Comparison of ENCODE assay signal across 16 cellular contexts in the genomic region with DNA sequence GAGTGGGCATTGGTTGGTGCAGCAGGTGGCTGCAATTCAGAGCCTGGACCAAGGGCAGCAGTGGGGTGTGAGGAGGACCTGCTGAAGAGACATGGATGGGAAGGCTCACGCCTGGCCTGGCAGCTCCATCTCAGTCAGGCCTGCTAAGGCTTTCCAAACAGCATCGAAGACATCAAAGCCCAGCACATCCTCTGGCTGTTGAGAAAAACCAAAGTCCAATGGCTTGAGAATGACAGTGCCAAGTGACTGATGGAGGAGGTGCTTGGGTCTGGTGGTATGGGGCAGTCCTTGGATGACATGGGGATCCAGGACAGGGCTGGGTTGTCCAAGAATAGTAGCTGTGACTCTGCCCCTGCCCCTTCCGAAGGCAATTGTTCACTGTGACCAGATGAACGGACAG. TPM values are rescaled to one million over a fixed set of nuclear protein-coding genes. Genes with fewer than 3 reads are reported as not detected.
DNase-seq lines count a peak whose midpoint lies in the region; ATAC-seq lines count a peak whose summit lies in the region.
"Had no signal": no experiment of that assay in that cellular context is flagged by ENCODE, and none has a peak within 500 bp of the region (broad histone marks: within the 10 kb centered on the region; RNA-seq: fewer than 3 reads in every experiment).

No MANE protein-coding gene starts in this region.

- no peak overlapping the region for H3K4me2 ChIP-seq in neuronal stem cell (ENCODE audit: insufficient read depth, low read length, poor library complexity, severe bottlenecking)
- H3K4me2 ChIP-seq: A549, GM23338 had no signal

- no peak overlapping the region for H4K8ac ChIP-seq in neuronal stem cell (ENCODE audit: low read depth, low read length)

- H2AK5ac ChIP-seq in neuronal stem cell (ENCODE audit: low read depth, low read length), result peak overlapping the region; percentile 76

- no peaks in the 10 kb centered on the region for H3K79me1 ChIP-seq in neuronal stem cell (ENCODE audit: low read depth, low read length)

- no peak overlapping the region for H2BK5ac ChIP-seq in neuronal stem cell (ENCODE audit: low read length)

- H3K9ac ChIP-seq in neuronal stem cell (ENCODE audit: low read depth, low read length, poor library complexity), result no peak overlapping the region

- no peak overlapping the region for H2BK15ac ChIP-seq in neuronal stem cell (ENCODE audit: low read length)

- no peak overlapping the region for H3K27ac ChIP-seq in neuronal stem cell (replicated peaks; ENCODE audit: low read length)
- H3K27ac ChIP-seq: 22Rv1, A549 had no signal

- H3K4me3 ChIP-seq in neuronal stem cell (ENCODE audit: low read length in 2 of 2), result no peak overlapping the region
- H3K4me3 ChIP-seq: A549, GM23338 had no signal

- H2BK12ac ChIP-seq in neuronal stem cell (ENCODE audit: low read length), result no peak overlapping the region

- no peaks in the 10 kb centered on the region for H3K9me3 ChIP-seq in neuronal stem cell (replicated peaks in 1 of 2; ENCODE audit: control insufficient read depth in 2 of 2, insufficient read depth in 1 of 2, low read depth in 1 of 2, low read length in 2 of 2)
- H3K9me3 ChIP-seq: A549, BE2C, Caco-2 had no signal

- H3K4me1 ChIP-seq in neuronal stem cell (ENCODE audit: control insufficient read depth in 2 of 2, insufficient read depth in 1 of 2, low read depth in 1 of 2, low read length in 2 of 2), result no peaks in the 10 kb centered on the region
- H3K4me1 ChIP-seq: A549, BE2C, Caco-2 had no signal

- no peak overlapping the region for H4K91ac ChIP-seq in neuronal stem cell (ENCODE audit: low read depth, low read length, poor library complexity)

- no peak overlapping the region for H3K4ac ChIP-seq in neuronal stem cell (ENCODE audit: low read length)

- H3K36me3 ChIP-seq in neuronal stem cell (replicated peaks in 1 of 2; ENCODE audit: control insufficient read depth in 2 of 2, insufficient read depth in 2 of 2, low read length in 2 of 2), result no peaks in the 10 kb centered on the region
- H3K36me3 ChIP-seq: BE2C had no signal

- no peak overlapping the region for H3K23ac ChIP-seq in neuronal stem cell (ENCODE audit: low read depth, low read length, poor library complexity)

- H3K27me3 ChIP-seq in neuronal stem cell (ENCODE audit: control insufficient read depth in 3 of 3, insufficient read depth in 3 of 3, low read depth in 1 of 3, low read length in 3 of 3), result no peaks in the 10 kb centered on the region
- H3K27me3 ChIP-seq: BE2C had no signal

- ATAC-seq in left lobe of liver, result no peak
- ATAC-seq: A549, GM23338 had no signal

- DNase-seq in activated effector memory CD4-positive, alpha-beta T cell treated with anti-CD3 and anti-CD28 coated beads, Interleukin-2, amount 50 U/mL, for 16 hours, result peak; percentile 30
- DNase-seq in activated effector memory CD4-positive, alpha-beta T cell treated with Interleukin-2 at 50 U/mL for 16 hours, result no peak
- DNase-seq in left lobe of liver (ENCODE audit: low spot score) (peak; percentile 21), neuronal stem cell (ENCODE audit: low spot score) (no peak), SHP77 (lab: John Stamatoyannopoulos, UW) (no peak), AG08395 (ENCODE audit: low spot score) (no peak), COLO829 (ENCODE audit: low spot score) (no peak)
- DNase-seq: BE2C; C1 segment of cervical spinal cord; CD4-positive, CD25-positive, alpha-beta regulatory T cell; CD8-positive, alpha-beta memory T cell; HCEC 1CT had no signal

- H3K14ac ChIP-seq in neuronal stem cell (ENCODE audit: low read length), result no peak overlapping the region

- no peak overlapping the region for H2BK120ac ChIP-seq in neuronal stem cell (ENCODE audit: low read depth, low read length)

- WGBS in neuronal stem cell (ENCODE audit: extremely low coverage in 2 of 2, insufficient read length in 2 of 2, insufficient replicate concordance in 1 of 2), 2 donors, result no CpG with 5 or more reads among the region's 4 CpGs

- H3K18ac ChIP-seq in neuronal stem cell (ENCODE audit: low read length), result peak overlapping the region; percentile 3

- H2AFZ ChIP-seq in neuronal stem cell (ENCODE audit: low read length), result no peak overlapping the region

RNA-seq across cellular contexts. Expression of gene XPO4, which starts 19.0 kb away (rescaled TPM):
- total RNA-seq in left lobe of liver, result 5.2 TPM
- 9.9 TPM for polyA plus RNA-seq in neuronal stem cell (2013, experiment 1 of 2)
- 9.9 TPM for polyA plus RNA-seq in neuronal stem cell (2013, experiment 2 of 2)

Comparison
In these comparisons a context has a peak if more than half of its experiments do, and no peak if none do; other contexts are left out.
1. DNase-seq: peak in activated effector memory CD4-positive, alpha-beta T cell treated with anti-CD3 and anti-CD28 coated beads, Interleukin-2, amount 50 U/mL, for 16 hours (single experiment) and left lobe of liver (single experiment); none in activated effector memory CD4-positive, alpha-beta T cell treated with Interleukin-2 at 50 U/mL for 16 hours (single experiment), neuronal stem cell (single experiment), SHP77 (0 of 2), AG08395 (single experiment) and COLO829 (single experiment).